ENCODE assay signal across 1 cellular context in genomic region chr14:22570132-22570949, GRCh38.
TF ChIP-seq lines count a peak whose summit lies in the region.

No MANE protein-coding gene starts in this region.

TF ChIP-seq in K562, 482 proteins besides CTCF, POLR2A, EP300 and RAD21 (continued from another document):
- TF ChIP-seq YY1 (IDR thresholded peaks at IDR 0.05; ENCODE audit: borderline replicate concordance in 1 of 3, control insufficient read depth in 1 of 3, extremely low read depth in 1 of 3, insufficient read depth in 3 of 3, insufficient read length in 1 of 3, insufficient replicate concordance in 2 of 3, low read depth in 1 of 3, low read length in 2 of 3) = peak in 1 of 3 experiments; percentile 23
- TF ChIP-seq NKRF (IDR thresholded peaks at IDR 0.05; ENCODE audit: borderline replicate concordance) = no peak
- TF ChIP-seq MCM3 (IDR thresholded peaks at IDR 0.05) = no peak
- peak; percentile 82; the same call in 1 of the 2 replicates for TF ChIP-seq LCOR (CRISPR knock-in tag; IDR thresholded peaks at IDR 0.05)
- peak; percentile 89 for TF ChIP-seq TEAD2 (tag; IDR thresholded peaks at IDR 0.05)
- TF ChIP-seq KAT2B (IDR thresholded peaks at IDR 0.05; ENCODE audit: low read depth, low read length) = no peak
- TF ChIP-seq VEZF1 (CRISPR knock-in tag; IDR thresholded peaks at IDR 0.05) = peak; percentile 38; the same call in 1 of the 2 replicates
- TF ChIP-seq TEAD1 (CRISPR knock-in tag; IDR thresholded peaks at IDR 0.05) = peak; percentile 96 to 99
- 0 out of 2 replicates have a peak, but pooled peaks have one; percentile 29 for TF ChIP-seq CC2D1A (IDR thresholded peaks at IDR 0.05)
- no peak for TF ChIP-seq POLR2G (IDR thresholded peaks at IDR 0.05; ENCODE audit: low read depth, low read length)
- peak; percentile 49; the same call in 1 of the 2 replicates for TF ChIP-seq ARID2 (IDR thresholded peaks at IDR 0.05)
- TF ChIP-seq ZC3H11A (IDR thresholded peaks at IDR 0.05; ENCODE audit: low read depth, low read length) = no peak
- TF ChIP-seq SMC3 (conservative IDR thresholded peaks at IDR 0.05; ENCODE audit: insufficient read depth, low read depth, low read length) = peak; percentile 26; the same call in 1 of the 2 replicates
- TF ChIP-seq DEAF1 (CRISPR knock-in tag; IDR thresholded peaks at IDR 0.05) = peak; percentile 87
- peak; percentile 20; the same call in 1 of the 2 replicates for TF ChIP-seq ATF7 (IDR thresholded peaks at IDR 0.05)
- 0 out of 6 replicates have a peak, but pooled peaks of 1 of the 3 experiments have one; percentile 38 for TF ChIP-seq ZBTB11 (CRISPR knock-in tag; IDR thresholded peaks at IDR 0.05)
- no peak for TF ChIP-seq ZNF512 (tag; IDR thresholded peaks at IDR 0.05)
- peak in 1 of 2 experiments; percentile 36; a peak in 1 of 4 replicates for TF ChIP-seq MLLT1 (IDR thresholded peaks at IDR 0.05)
